In the genomic region with DNA sequence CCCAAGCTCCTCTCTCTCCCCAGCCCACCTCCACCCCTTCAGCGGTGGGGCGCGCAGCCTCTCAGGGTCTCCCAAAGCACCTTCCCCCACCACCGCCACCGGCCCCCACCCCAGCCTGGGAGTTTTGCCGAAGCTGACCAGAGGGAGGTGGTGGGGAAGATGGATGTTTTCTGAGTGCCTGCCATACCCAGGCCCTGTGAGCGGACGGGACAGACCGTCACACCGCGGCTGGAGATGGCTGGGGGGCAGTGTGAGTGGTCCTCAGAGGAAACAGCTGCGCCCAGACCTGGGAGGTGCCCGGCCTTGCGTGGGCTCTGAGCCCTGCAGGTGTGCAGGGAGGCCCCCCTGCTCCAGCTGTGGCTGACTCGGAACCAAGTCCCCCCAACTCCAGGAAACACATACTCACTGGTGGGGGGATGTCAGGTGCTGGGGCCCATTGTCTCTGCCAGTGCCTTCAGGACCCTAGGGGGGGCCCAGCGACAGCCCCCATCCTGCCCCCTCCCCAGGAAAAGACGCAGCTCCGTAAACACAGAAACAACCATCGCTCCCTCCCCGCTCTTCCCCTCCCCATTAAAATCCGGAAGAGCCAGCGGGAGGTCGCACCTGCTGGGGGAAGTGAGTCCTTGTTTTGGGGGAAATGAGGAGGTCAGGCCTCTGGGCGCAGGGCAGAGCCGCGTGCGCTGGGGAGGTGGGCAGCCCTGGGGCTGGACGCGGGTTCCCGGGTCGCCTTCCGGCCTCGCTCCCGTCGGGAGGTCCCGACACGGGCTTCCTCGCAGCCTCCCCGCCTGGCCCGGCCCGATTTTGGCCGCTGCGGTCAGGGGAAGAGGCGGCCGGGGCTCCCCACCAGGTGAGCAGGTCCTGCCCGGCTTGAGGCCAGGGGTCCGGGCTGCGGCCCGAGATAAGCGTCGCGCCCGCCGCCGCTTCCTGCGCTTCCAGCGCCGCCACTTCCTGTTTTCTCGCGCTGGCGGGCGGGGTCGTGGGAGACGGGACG, we compare ENCODE assay signal across 8 cellular contexts. TPM values are rescaled to one million over a fixed set of nuclear protein-coding genes. Genes with fewer than 3 reads are reported as not detected.
DNase-seq lines count a peak whose midpoint lies in the region; ATAC-seq and TF ChIP-seq lines count a peak whose summit lies in the region.

No MANE protein-coding gene starts in this region.

- H3K9me2 ChIP-seq in hepatocyte (replicated peaks; ENCODE audit: insufficient read depth): no peaks in the 10 kb centered on the region

- H3K27ac Mint-ChIP-seq in T-helper 2 cell treated with Interferon-gamma antibody and Interleukin-4, amounts not matched to agents 5 μg/mL and 100 μg/mL, for 36 hours: peak overlapping the region; percentile 83

- no peaks in the 10 kb centered on the region for H3K36me3 ChIP-seq in hepatocyte (replicated peaks; ENCODE audit: insufficient read depth, low read depth)
- no peaks in the 10 kb centered on the region for H3K36me3 ChIP-seq in thoracic aorta

- no peak for ATAC-seq in thoracic aorta (ENCODE audit: insufficient number of reproducible peaks, low FRiP score, low read depth)

- peak overlapping the region; percentile 96 for H3K4me2 ChIP-seq in hepatocyte

- H3K79me2 ChIP-seq in hepatocyte: no peaks in the 10 kb centered on the region

- H3K9me3 ChIP-seq in hepatocyte (ENCODE audit: low read depth) (no peaks in the 10 kb centered on the region), thoracic aorta (no peaks in the 10 kb centered on the region)

- peak overlapping the region; percentile 79 for H3K4me3 Mint-ChIP-seq in T-helper 2 cell treated with Interferon-gamma antibody and Interleukin-4, amounts not matched to agents 5 μg/mL and 100 μg/mL, for 36 hours

- peaks cover 53% of the 10 kb centered on the region for H3K27me3 ChIP-seq in hepatocyte
- H3K27me3 ChIP-seq in thoracic aorta (replicated peaks; ENCODE audit: insufficient read depth): no peaks in the 10 kb centered on the region

- no peaks in the 10 kb centered on the region for H3K9me3 Mint-ChIP-seq in T-helper 2 cell treated with Interferon-gamma antibody and Interleukin-4, amounts not matched to agents 5 μg/mL and 100 μg/mL, for 36 hours

- H3K4me3 ChIP-seq in hepatocyte: peak overlapping the region; percentile 33
- H3K4me3 ChIP-seq in thoracic aorta: peak overlapping the region; percentile 66

- H2AFZ ChIP-seq in hepatocyte: peak overlapping the region; percentile 89

- H3K4me1 ChIP-seq in hepatocyte (ENCODE audit: insufficient read depth): peaks cover 31% of the 10 kb centered on the region
- H3K4me1 ChIP-seq in thoracic aorta (ENCODE audit: control insufficient read depth in 1 of 2, low read depth in 2 of 2): peaks cover 13 to 23% of the 10 kb centered on the region in 2 donors

- H4K20me1 ChIP-seq in hepatocyte (ENCODE audit: insufficient read depth, poor library complexity, severe bottlenecking): no peaks in the 10 kb centered on the region

- H3K27ac ChIP-seq in hepatocyte (no peak overlapping the region), thoracic aorta (peak overlapping the region in 1 of 2 donors; percentile 28)

- H3K4me1 Mint-ChIP-seq in T-helper 2 cell treated with Interferon-gamma antibody and Interleukin-4, amounts not matched to agents 5 μg/mL and 100 μg/mL, for 36 hours (ENCODE audit: low read depth): peaks cover 32% of the 10 kb centered on the region

- peak; percentile 41 for DNase-seq in activated CD4-positive, CD25-positive, alpha-beta regulatory T cell treated with anti-CD3 and anti-CD28 coated beads, Interleukin-2, amount 50 U/mL, for 72 hours
- no peak for DNase-seq in activated CD4-positive, CD25-positive, alpha-beta regulatory T cell (lab: John Stamatoyannopoulos, UW)
- DNase-seq in T-helper 2 cell treated with Interferon-gamma antibody and Interleukin-4, amounts not matched to agents 5 μg/mL and 100 μg/mL, for 36 hours (ENCODE audit: low spot score): no peak
- DNase-seq in hepatocyte (ENCODE audit: low spot score) (no peak), thoracic aorta (ENCODE audit: low spot score) (no peak), NCI-H446 (lab: John Stamatoyannopoulos, UW) (no peak), SIG-M5 treated with dmso at 0.1 percent for 504 hours (lab: John Stamatoyannopoulos, UW; ENCODE audit: unreplicated experiment) (no peak)
- DNase-seq in stimulated activated CD4-positive, alpha-beta T cell treated with anti-CD3 and anti-CD28 coated beads, Interleukin-15, amount 100 ng/mL, for 24 hours: no peak

- no peak for TF ChIP-seq CTCF in hepatocyte (IDR thresholded peaks at IDR 0.05; ENCODE audit: poor library complexity)
- no peak for TF ChIP-seq CTCF in thoracic aorta (IDR thresholded peaks at IDR 0.05)

- 23% methylated on average over 36 of the region's 65 CpGs for WGBS in hepatocyte (ENCODE audit: low lambda C conversion rate, missing lambda C conversion rate)

- H3K27me3 Mint-ChIP-seq in T-helper 2 cell treated with Interferon-gamma antibody and Interleukin-4, amounts not matched to agents 5 μg/mL and 100 μg/mL, for 36 hours (ENCODE audit: low read depth): peaks cover 16% of the 10 kb centered on the region

- no peaks in the 10 kb centered on the region for H3K36me3 Mint-ChIP-seq in T-helper 2 cell treated with Interferon-gamma antibody and Interleukin-4, amounts not matched to agents 5 μg/mL and 100 μg/mL, for 36 hours (ENCODE audit: low read depth)

RNA-seq across cellular contexts. Expression of a gene that starts 6.1 kb away (rescaled TPM):
- total RNA-seq in hepatocyte (0.57 and 0.72 TPM in 2 replicates), thoracic aorta (1 to 10 TPM in 1 of 2 donors, under 1 TPM in 1; 0.81 to 3.2 TPM)
- 0.85 and 1.7 TPM in 2 replicates for polyA plus RNA-seq in hepatocyte

RNA-seq across cellular contexts. Expression of a gene that starts 7.4 kb away (rescaled TPM):
- total RNA-seq in hepatocyte: not detected in 2 replicates
- polyA plus RNA-seq in hepatocyte: 1.9 and 2.0 TPM in 2 replicates
- 10 to 100 TPM in 1 of 2 donors, 1 to 10 TPM in 1; 4.2 to 15.3 TPM for total RNA-seq in thoracic aorta

RNA-seq across cellular contexts. Expression of a gene that starts 20.9 kb away (rescaled TPM):
- total RNA-seq in hepatocyte (23.8 and 26.0 TPM in 2 replicates), thoracic aorta (10 to 100 TPM; 30.1 to 48.6 TPM)
- polyA plus RNA-seq in hepatocyte: 74.2 and 80.0 TPM in 2 replicates

RNA-seq across cellular contexts. Expression of a gene that starts 37.2 kb away (rescaled TPM):
- total RNA-seq in hepatocyte: 8.1 and 8.8 TPM in 2 replicates
- 10.9 and 13.5 TPM in 2 replicates for polyA plus RNA-seq in hepatocyte
- 10 to 100 TPM; 20.6 to 41.2 TPM for total RNA-seq in thoracic aorta

RNA-seq across cellular contexts. Expression of a gene that starts 37.8 kb away (rescaled TPM):
- total RNA-seq in hepatocyte: 1.1 and 1.5 TPM in 2 replicates
- 0.50 and 0.90 TPM in 2 replicates for polyA plus RNA-seq in hepatocyte
- 1 to 10 TPM; 1.1 to 3.2 TPM for total RNA-seq in thoracic aorta
